Comparison of ENCODE assay signal across 8 cellular contexts in genomic region chrX:69618803-69619202, GRCh38. TPM values are rescaled to one million over a fixed set of nuclear protein-coding genes. Genes with fewer than 3 reads are reported as not detected.
DNase-seq lines count a peak whose midpoint lies in the region; ATAC-seq and TF ChIP-seq lines count a peak whose summit lies in the region.

No MANE protein-coding gene starts in this region.

- H3K36me3 Mint-ChIP-seq in endodermal cell (ENCODE audit: low read depth) (peaks cover 12% of the 10 kb centered on the region), natural killer cell (no peaks in the 10 kb centered on the region)

- no peak overlapping the region for H2AFZ ChIP-seq in PC-3 (ENCODE audit: low read length)

- DNase-seq in stimulated activated CD4-positive, alpha-beta T cell treated with anti-CD3 and anti-CD28 coated beads, Interleukin-4, amount 100 ng/mL, for 24 hours, result peak; percentile 4
- no peak for DNase-seq in stimulated activated CD4-positive, alpha-beta T cell treated with anti-CD3 and anti-CD28 coated beads, Interleukin-12 subunit alpha, Interleukin-12 subunit beta, amount 100 ng/mL, for 4 hours
- peak; percentile 39 for DNase-seq in PC-3
- no peak for DNase-seq in endodermal cell
- DNase-seq in renal cortical epithelial cell (ENCODE audit: low read depth), result peak; percentile 23
- no peak for DNase-seq in natural killer cell
- DNase-seq in mucosa of gallbladder (ENCODE audit: low spot score), result no peak

- no peaks in the 10 kb centered on the region for H3F3A ChIP-seq in PC-3 (ENCODE audit: low read length, unreplicated experiment)

- no peaks in the 10 kb centered on the region for H3K9me2 ChIP-seq in PC-3 (replicated peaks; ENCODE audit: low read length)

- peak; percentile 57 for TF ChIP-seq CTCF in PC-3 (conservative IDR thresholded peaks at IDR 0.05; ENCODE audit: low read depth, low read length)
- TF ChIP-seq CTCF in endodermal cell (conservative IDR thresholded peaks at IDR 0.05), result peak; percentile 74
- no peak for TF ChIP-seq CTCF in natural killer cell (IDR thresholded peaks at IDR 0.05)

- H3K27me3 ChIP-seq in PC-3 (ENCODE audit: low read length) (peaks cover 28% of the 10 kb centered on the region), endodermal cell (ENCODE audit: control insufficient read depth, insufficient read depth, low read length, poor library complexity, severe bottlenecking) (no peaks in the 10 kb centered on the region)

- no peaks in the 10 kb centered on the region for H3K9me3 ChIP-seq in PC-3 (ENCODE audit: low read length)
- H3K9me3 ChIP-seq in endodermal cell (ENCODE audit: control insufficient read depth, low read length), result peaks cover 25% of the 10 kb centered on the region

- H3K27ac ChIP-seq in PC-3 (ENCODE audit: low read length) (no peak overlapping the region), endodermal cell (ENCODE audit: low read depth, low read length) (no peak overlapping the region)

- H3K4me1 Mint-ChIP-seq in endodermal cell (peaks cover 2% of the 10 kb centered on the region), natural killer cell (no peaks in the 10 kb centered on the region)

- no peaks in the 10 kb centered on the region for H4K20me1 ChIP-seq in PC-3 (ENCODE audit: low read length)

- peaks cover 3% of the 10 kb centered on the region for H3K27me3 Mint-ChIP-seq in endodermal cell (ENCODE audit: insufficient read depth)
- H3K27me3 Mint-ChIP-seq in natural killer cell (ENCODE audit: low read depth in 2 of 2), result peaks cover 16 to 28% of the 10 kb centered on the region in 2 donors

- no TSS peak for BruUV-seq in PC-3 (replicated peaks; lab: Mats Ljungman, UMichigan)

- H3K27ac Mint-ChIP-seq in endodermal cell (no peak overlapping the region), natural killer cell (no peak overlapping the region)

- CTCF ChIA-PET in PC-3 (lab: Charles Lee), result interaction anchor here (1.4 kb wide), 1 partner anchor 81 kb away, joined by 6 read pairs; no protein-coding TSS in a partner anchor

- WGBS in endodermal cell (ENCODE audit: insufficient coverage in 1 of 2, insufficient read length in 1 of 2), 2 experiments, result no CpG with 5 or more reads among the region's 1 CpG

- H3K9me3 Mint-ChIP-seq in endodermal cell (peaks cover 42% of the 10 kb centered on the region), natural killer cell (no peaks in the 10 kb centered on the region)

- no peak overlapping the region for H3K4me3 ChIP-seq in PC-3 (ENCODE audit: low read length)
- H3K4me3 ChIP-seq in endodermal cell (ENCODE audit: low read length), result peak overlapping the region; percentile 96

- intact Hi-C loops in PC-3 (cut with micrococcal nuclease), result loop anchor here (1.0 to 5.0 kb wide), 3 partner anchors 80 to 413 kb away; no protein-coding TSS in a partner anchor
- intact Hi-C loops in natural killer cell (cut with micrococcal nuclease), result no loop called here

- H3K9ac ChIP-seq in PC-3 (ENCODE audit: low read length) (no peak overlapping the region), endodermal cell (ENCODE audit: extremely low read depth, low read length, poor library complexity, severe bottlenecking) (peak overlapping the region; percentile 60)

- H3K4me3 Mint-ChIP-seq in endodermal cell (peak overlapping the region; percentile 79), natural killer cell (no peak overlapping the region)

- H3K4me2 ChIP-seq in PC-3 (ENCODE audit: low read length), result no peak overlapping the region

- H3K4me1 ChIP-seq in PC-3 (ENCODE audit: insufficient read depth, low read length), result peaks cover 6% of the 10 kb centered on the region; the same call in 1 of the 2 replicates
- H3K4me1 ChIP-seq in endodermal cell (ENCODE audit: control insufficient read depth, insufficient read depth, low read length), result no peaks in the 10 kb centered on the region

- POLR2A ChIA-PET in PC-3 (lab: Charles Lee; ENCODE audit: unreplicated experiment), result no interaction called here

- ATAC-seq in PC-3, result no peak
- ATAC-seq in natural killer cell, result no peak
- no peak for ATAC-seq in GM21515 (IDR thresholded peaks at IDR 0.05; ENCODE audit: unreplicated experiment)

- H3K36me3 ChIP-seq in PC-3 (ENCODE audit: low read depth, low read length) (no peaks in the 10 kb centered on the region), endodermal cell (ENCODE audit: control insufficient read depth, insufficient read depth, low read length) (peaks cover 46% of the 10 kb centered on the region)

- no peaks in the 10 kb centered on the region for H3K79me2 ChIP-seq in PC-3 (ENCODE audit: low read length)

RNA-seq across cellular contexts. Expression of gene EDA, which starts 2.9 kb away (rescaled TPM):
- total RNA-seq in PC-3 (2014; rRNA removed), result 0.15 and 1.0 TPM in 2 replicates
- 10 to 100 TPM; 59.0 to 70.6 TPM for total RNA-seq in endodermal cell
- 12.3 TPM for polyA plus RNA-seq in endodermal cell (2013, experiment 1 of 2)
- polyA plus RNA-seq in endodermal cell (2013, experiment 2 of 2), result 15.9 TPM
- 0.55 and 0.87 TPM in 2 replicates for total RNA-seq in renal cortical epithelial cell
- total RNA-seq in natural killer cell, result under 1 TPM in 2 of 3 donors, not detected in 1; 0.50 to 0.65 TPM
- total RNA-seq in mucosa of gallbladder, result 8.4 TPM

Comparison
In these comparisons a context has a peak if more than half of its experiments do, and no peak if none do; other contexts are left out.
1. DNase-seq: peak in stimulated activated CD4-positive, alpha-beta T cell treated with anti-CD3 and anti-CD28 coated beads, Interleukin-4, amount 100 ng/mL, for 24 hours (single experiment), PC-3 (single experiment) and renal cortical epithelial cell (single experiment); none in stimulated activated CD4-positive, alpha-beta T cell treated with anti-CD3 and anti-CD28 coated beads, Interleukin-12 subunit alpha, Interleukin-12 subunit beta, amount 100 ng/mL, for 4 hours (single experiment), endodermal cell (single experiment), natural killer cell (single experiment) and mucosa of gallbladder (single experiment).